ENCODE assay signal across 10 cellular contexts in genomic region chr18:58557013-58557435, GRCh38.
DNase-seq lines count a peak whose midpoint lies in the region; ATAC-seq, FAIRE-seq and TF ChIP-seq lines count a peak whose summit lies in the region.
"Had no signal": no experiment of that assay in that cellular context is flagged by ENCODE, and none has a peak within 500 bp of the region (broad histone marks: within the 10 kb centered on the region; RNA-seq: fewer than 3 reads in every experiment).

No MANE protein-coding gene starts in this region.

- no peaks in the 10 kb centered on the region for H3K27me3 Mint-ChIP-seq in naive thymus-derived CD8-positive, alpha-beta T cell

- DNase-seq in GM12892 (ENCODE audit: insufficient read length) (no peak), medulla oblongata (ENCODE audit: extremely low spot score) (peak; percentile 36), cerebellar nuclear complex (lab: John Stamatoyannopoulos, UW) (no peak), posterior cingulate gyrus (no peak), mesenteric fat pad (ENCODE audit: low spot score) (no peak)
- no peak for DNase-seq in naive thymus-derived CD8-positive, alpha-beta T cell
- DNase-seq: esophagus squamous epithelium; stimulated activated CD4-positive, alpha-beta T cell treated with anti-CD3 and anti-CD28 coated beads, Interleukin-1b, Interleukin-23, amount 100 ng/mL, for 48 hours had no signal

- peaks cover 0 to 11% (median 3%) of the 10 kb centered on the region in 9 donors for H3K9me3 Mint-ChIP-seq in naive thymus-derived CD8-positive, alpha-beta T cell

- H3K4me3 Mint-ChIP-seq in naive thymus-derived CD8-positive, alpha-beta T cell: no peak overlapping the region

- ATAC-seq in GM21423 (IDR thresholded peaks at IDR 0.05; ENCODE audit: unreplicated experiment) (peak; percentile 48), HG03432 (IDR thresholded peaks at IDR 0.05; ENCODE audit: unreplicated experiment) (peak; percentile 58)
- ATAC-seq in naive thymus-derived CD8-positive, alpha-beta T cell: no peak

- no peak overlapping the region for H3K27ac Mint-ChIP-seq in naive thymus-derived CD8-positive, alpha-beta T cell

- H3K4me1 Mint-ChIP-seq in naive thymus-derived CD8-positive, alpha-beta T cell: peaks cover 0 to 14% (median 2%) of the 10 kb centered on the region in 4 donors

- POLR2A ChIA-PET in naive thymus-derived CD8-positive, alpha-beta T cell (lab: Charles Lee): interaction anchor here (0.6 to 1.1 kb wide), 2 partner anchors 101 to 170 kb away, joined by 3 read pairs; no protein-coding TSS in a partner anchor

- intact Hi-C loops in posterior cingulate gyrus (cut with DNase I): no loop called here

- peak; percentile 99 for FAIRE-seq in GM12892 (lab: Jason Lieb, UNC)

- TF ChIP-seq POLR2A in GM12892 (IDR thresholded peaks at IDR 0.05; ENCODE audit: low read depth, low read length): peak; percentile 33; the same call in 1 of the 2 replicates

- H3K36me3 Mint-ChIP-seq in naive thymus-derived CD8-positive, alpha-beta T cell: peaks cover 0 to 9% (median 0%) of the 10 kb centered on the region in 3 donors

Comparison
In these comparisons a context has a peak if more than half of its experiments do, and no peak if none do; other contexts are left out.
1. ATAC-seq: peak in GM21423 (single experiment) and HG03432 (single experiment); none in naive thymus-derived CD8-positive, alpha-beta T cell (0 of 2).